ENCODE assay signal across 15 cellular contexts in genomic region chr2:53826587-53827397, GRCh38. TPM values are rescaled to one million over a fixed set of nuclear protein-coding genes. Genes with fewer than 3 reads are reported as not detected.
DNase-seq lines count a peak whose midpoint lies in the region; ATAC-seq and TF ChIP-seq lines count a peak whose summit lies in the region.
"Had no signal": no experiment of that assay in that cellular context is flagged by ENCODE, and none has a peak within 500 bp of the region (broad histone marks: within the 10 kb centered on the region; RNA-seq: fewer than 3 reads in every experiment).

No MANE protein-coding gene starts in this region.

- H3K9me3 Mint-ChIP-seq in WTC11: no peaks in the 10 kb centered on the region

- H3K27ac ChIP-seq in mesenchymal stem cell (ENCODE audit: low read length, poor library complexity, severe bottlenecking): no peak overlapping the region

- H3K9ac ChIP-seq in mesenchymal stem cell (ENCODE audit: low read length): no peak overlapping the region

- no peaks in the 10 kb centered on the region for H3K4me1 ChIP-seq in mesenchymal stem cell (ENCODE audit: control insufficient read depth, insufficient read depth, low read depth, low read length)
- H3K4me1 ChIP-seq: sigmoid colon, upper lobe of left lung had no signal

- no peak overlapping the region for H2BK15ac ChIP-seq in mesenchymal stem cell (ENCODE audit: low read depth, poor library complexity, severe bottlenecking)

- H2AFZ ChIP-seq in mesenchymal stem cell (ENCODE audit: low read depth, low read length): no peak overlapping the region

- H3K4ac ChIP-seq in mesenchymal stem cell (ENCODE audit: low read depth in 1 of 2, low read length in 2 of 2): no peak overlapping the region

- no peak overlapping the region for H2BK5ac ChIP-seq in mesenchymal stem cell (ENCODE audit: low read depth, low read length, poor library complexity, severe bottlenecking)

- H3K27ac Mint-ChIP-seq in WTC11: peak overlapping the region; percentile 67
- H3K27ac Mint-ChIP-seq: activated CD4-positive, alpha-beta T cell treated with anti-CD3 and anti-CD28 coated beads for 36 hours; T-cell had no signal

- H3K27me3 ChIP-seq in mesenchymal stem cell (ENCODE audit: control insufficient read depth in 1 of 2, insufficient read depth in 1 of 2, low read length in 2 of 2): no peaks in the 10 kb centered on the region
- H3K27me3 ChIP-seq: sigmoid colon, upper lobe of left lung had no signal

- no peaks in the 10 kb centered on the region for H3K27me3 Mint-ChIP-seq in WTC11 (ENCODE audit: low read depth)
- H3K27me3 Mint-ChIP-seq: activated CD4-positive, alpha-beta T cell treated with anti-CD3 and anti-CD28 coated beads for 36 hours; T-cell had no signal

- peaks cover 3% of the 10 kb centered on the region for H3K9me3 ChIP-seq in mesenchymal stem cell (ENCODE audit: control insufficient read depth, low read length)
- H3K9me3 ChIP-seq: upper lobe of left lung had no signal

- H3K4me3 Mint-ChIP-seq in WTC11: no peak overlapping the region
- H3K4me3 Mint-ChIP-seq: activated CD4-positive, alpha-beta T cell treated with anti-CD3 and anti-CD28 coated beads for 36 hours; T-cell had no signal

- H4K8ac ChIP-seq in mesenchymal stem cell (ENCODE audit: low read length): no peak overlapping the region

- no peak overlapping the region for H2AK5ac ChIP-seq in mesenchymal stem cell (ENCODE audit: low read length, severe bottlenecking)

- no peak overlapping the region for H3K14ac ChIP-seq in mesenchymal stem cell (ENCODE audit: low read length in 2 of 2)

- ATAC-seq in WTC11: no peak
- ATAC-seq: activated CD4-positive, alpha-beta T cell treated with anti-CD3 and anti-CD28 coated beads for 36 hours; T-cell had no signal

- CTCF ChIA-PET in WTC11 (lab: Charles Lee): no interaction called here

- no peak overlapping the region for H3K23ac ChIP-seq in mesenchymal stem cell (ENCODE audit: low read length in 2 of 2)

- H3K4me2 ChIP-seq in mesenchymal stem cell (ENCODE audit: low read length, poor library complexity, severe bottlenecking): no peak overlapping the region

- H3K18ac ChIP-seq in mesenchymal stem cell (ENCODE audit: low read depth in 1 of 2, low read length in 2 of 2): peak overlapping the region in 1 of 2 experiments; percentile 58

- H3K4me1 Mint-ChIP-seq in WTC11: peaks cover 42% of the 10 kb centered on the region
- H3K4me1 Mint-ChIP-seq: activated CD4-positive, alpha-beta T cell treated with anti-CD3 and anti-CD28 coated beads for 36 hours; T-cell had no signal

- no CpG with 5 or more reads among the region's 3 CpGs for WGBS in mesenchymal stem cell

- no peaks in the 10 kb centered on the region for H3K79me1 ChIP-seq in mesenchymal stem cell (replicated peaks; ENCODE audit: low read length, poor library complexity, severe bottlenecking)

- peaks cover 1 to 12% of the 10 kb centered on the region in 2 experiments for H3K36me3 ChIP-seq in mesenchymal stem cell (ENCODE audit: control insufficient read depth in 1 of 2, insufficient read depth in 2 of 2, low read depth in 1 of 2, low read length in 2 of 2)

- H2BK12ac ChIP-seq in mesenchymal stem cell (ENCODE audit: low read length in 2 of 2): no peak overlapping the region

- no peak overlapping the region for H4K91ac ChIP-seq in mesenchymal stem cell (ENCODE audit: low read length)

- no peaks in the 10 kb centered on the region for H3K36me3 Mint-ChIP-seq in WTC11

- TF ChIP-seq CTCF in WTC11 (IDR thresholded peaks at IDR 0.05): no peak
- no peak for TF ChIP-seq CTCF in fibroblast of mammary gland (conservative IDR thresholded peaks at IDR 0.05; ENCODE audit: control insufficient read depth, insufficient read depth, low read depth, low read length)

- H2BK120ac ChIP-seq in mesenchymal stem cell (ENCODE audit: low read depth, low read length): no peak overlapping the region

- H3K4me3 ChIP-seq in fibroblast of mammary gland (ENCODE audit: control insufficient read depth, low read depth, low read length) (no peak overlapping the region), mesenchymal stem cell (ENCODE audit: insufficient read depth in 1 of 2, low read depth in 1 of 2, low read length in 2 of 2) (no peak overlapping the region)
- H3K4me3 ChIP-seq: sigmoid colon, upper lobe of left lung had no signal

- DNase-seq in AG08395 (ENCODE audit: low spot score): peak; percentile 6
- no peak for DNase-seq in WTC11 (ENCODE audit: low spot score)
- peak; percentile 19 for DNase-seq in fibroblast of mammary gland (ENCODE audit: low read depth)
- peak; percentile 63 for DNase-seq in mesenchymal stem cell
- no peak for DNase-seq in germinal center (ENCODE audit: low spot score)
- no peak for DNase-seq in GM19240 (ENCODE audit: insufficient read length, low spot score)
- DNase-seq in NCI-H345 (lab: John Stamatoyannopoulos, UW): no peak
- DNase-seq in activated CD4-positive, alpha-beta T cell treated with anti-CD3 and anti-CD28 coated beads, Interleukin-2, amount 50 U/mL, for 4 hours: no peak
- DNase-seq: activated CD4-positive, alpha-beta T cell treated with anti-CD3 and anti-CD28 coated beads for 36 hours; cerebellar nuclear complex; H7; NCI-H1694 treated with DMSO at 0.1 percent for 48 hours; sigmoid colon; T-cell; upper lobe of left lung had no signal

- POLR2A ChIA-PET in WTC11 (lab: Charles Lee): no interaction called here

TF ChIP-seq in WTC11, 78 proteins besides CTCF, POLR2A, EP300 and RAD21:
- TF ChIP-seq ATF6 (CRISPR knock-in tag; IDR thresholded peaks at IDR 0.05): no peak
- TF ChIP-seq GABPB1 (CRISPR knock-in tag; IDR thresholded peaks at IDR 0.05): peak; percentile 87
- TF ChIP-seq SMAD4 (CRISPR knock-in tag; IDR thresholded peaks at IDR 0.05): no peak

RNA-seq across cellular contexts. Expression of gene GPR75, which starts 33.0 kb away (rescaled TPM):
- total RNA-seq in WTC11 (2021): 2.2 to 3.1 TPM (median 2.8 TPM) in 3 replicates
- polyA plus RNA-seq in mesenchymal stem cell (2013, experiment 1 of 2): 1.3 TPM
- polyA plus RNA-seq in mesenchymal stem cell (2013, experiment 2 of 2): 1.2 TPM

RNA-seq across cellular contexts. Expression of gene ERLEC1, which starts 39.9 kb away (rescaled TPM):
- 25.9 to 27.8 TPM (median 26.5 TPM) in 3 replicates for total RNA-seq in WTC11 (2021)
- 92.1 TPM for polyA plus RNA-seq in mesenchymal stem cell (2013, experiment 1 of 2)
- 97.7 TPM for polyA plus RNA-seq in mesenchymal stem cell (2013, experiment 2 of 2)

RNA-seq across cellular contexts. Expression of gene ASB3, which starts 40.0 kb away (rescaled TPM):
- total RNA-seq in WTC11 (2021): 26.9 to 30.2 TPM (median 30.0 TPM) in 3 replicates
- 11.8 TPM for polyA plus RNA-seq in mesenchymal stem cell (2013, experiment 1 of 2)
- 11.8 TPM for polyA plus RNA-seq in mesenchymal stem cell (2013, experiment 2 of 2)

RNA-seq across cellular contexts. Expression of gene CHAC2, which starts 59.2 kb away (rescaled TPM):
- 8.7 to 10.2 TPM (median 9.6 TPM) in 3 replicates for total RNA-seq in WTC11 (2021)
- polyA plus RNA-seq in mesenchymal stem cell (2013, experiment 1 of 2): 1.2 TPM
- 1.5 TPM for polyA plus RNA-seq in mesenchymal stem cell (2013, experiment 2 of 2)

Comparison
In these comparisons a context has a peak if more than half of its experiments do, and no peak if none do; other contexts are left out.
1. DNase-seq: peak in AG08395 (single experiment), fibroblast of mammary gland (single experiment) and mesenchymal stem cell (single experiment); none in WTC11 (single experiment), germinal center (single experiment), GM19240 (single experiment), NCI-H345 (single experiment) and activated CD4-positive, alpha-beta T cell treated with anti-CD3 and anti-CD28 coated beads, Interleukin-2, amount 50 U/mL, for 4 hours (0 of 2).